Comparison of ENCODE assay signal across 8 cellular contexts in genomic region chr17:64145751-64146417, GRCh38. TPM values are rescaled to one million over a fixed set of nuclear protein-coding genes. Genes with fewer than 3 reads are reported as not detected.
DNase-seq lines count a peak whose midpoint lies in the region; ATAC-seq, FAIRE-seq and TF ChIP-seq lines count a peak whose summit lies in the region.

No MANE protein-coding gene starts in this region.

- no peak overlapping the region for H3K4me3 Mint-ChIP-seq in T-helper 2 cell treated with Interferon-gamma antibody and Interleukin-4, amounts not matched to agents 5 μg/mL and 100 μg/mL, for 36 hours
- H3K4me3 Mint-ChIP-seq in astrocyte (ENCODE audit: unreplicated experiment), result no peak overlapping the region

- H3K27me3 ChIP-seq in astrocyte (ENCODE audit: insufficient read depth, low read length), result no peaks in the 10 kb centered on the region
- no peaks in the 10 kb centered on the region for H3K27me3 ChIP-seq in hepatocyte
- H3K27me3 ChIP-seq in rectal smooth muscle tissue (ENCODE audit: control insufficient read depth, insufficient read depth, low read length), result no peaks in the 10 kb centered on the region
- H3K27me3 ChIP-seq in aorta (ENCODE audit: control insufficient read depth in 1 of 2, insufficient read depth in 2 of 2, low read length in 1 of 2), result peaks cover 0 to 2% of the 10 kb centered on the region in 2 donors

- under 1% methylated on average over 49 of the region's 51 CpGs for WGBS in hepatocyte (ENCODE audit: low lambda C conversion rate, missing lambda C conversion rate)
- 0% methylated on average over 49 to 51 of the region's 51 CpGs for WGBS in aorta, 2 donors

- H3K4me3 ChIP-seq in astrocyte (ENCODE audit: insufficient read depth, low read depth, low read length) (peak overlapping the region; percentile 86), hepatocyte (peak overlapping the region; percentile 35), rectal smooth muscle tissue (ENCODE audit: low read length) (peak overlapping the region; percentile 96), aorta (ENCODE audit: low read length in 2 of 2) (peak overlapping the region; percentile 69 to 89)

- peak overlapping the region; percentile 77 for H3K27ac ChIP-seq in astrocyte (ENCODE audit: low read depth, low read length)
- peak overlapping the region; percentile 93 for H3K27ac ChIP-seq in hepatocyte
- H3K27ac ChIP-seq in rectal smooth muscle tissue (ENCODE audit: low read depth, low read length), result peak overlapping the region; percentile 96
- peak overlapping the region; percentile 73 to 87 for H3K27ac ChIP-seq in aorta (ENCODE audit: low read depth in 1 of 2, low read length in 2 of 2)

- peaks cover 28% of the 10 kb centered on the region for H3K36me3 Mint-ChIP-seq in T-helper 2 cell treated with Interferon-gamma antibody and Interleukin-4, amounts not matched to agents 5 μg/mL and 100 μg/mL, for 36 hours (ENCODE audit: low read depth)
- H3K36me3 Mint-ChIP-seq in astrocyte (ENCODE audit: low read depth, unreplicated experiment), result peaks cover 5% of the 10 kb centered on the region

- H3K4me1 Mint-ChIP-seq in T-helper 2 cell treated with Interferon-gamma antibody and Interleukin-4, amounts not matched to agents 5 μg/mL and 100 μg/mL, for 36 hours (ENCODE audit: low read depth), result peaks cover 24% of the 10 kb centered on the region
- peaks cover 13% of the 10 kb centered on the region for H3K4me1 Mint-ChIP-seq in astrocyte (ENCODE audit: low read depth, unreplicated experiment)

- TF ChIP-seq CTCF in astrocyte (IDR thresholded peaks at IDR 0.05; ENCODE audit: insufficient read depth, low read depth, low read length) (no peak), hepatocyte (IDR thresholded peaks at IDR 0.05; ENCODE audit: poor library complexity) (no peak)

- peak overlapping the region; percentile 91 for H3K9ac ChIP-seq in astrocyte (ENCODE audit: low read length)
- peak overlapping the region; percentile 94 for H3K9ac ChIP-seq in rectal smooth muscle tissue (ENCODE audit: low read length)

- peaks cover 11% of the 10 kb centered on the region for H3K79me2 ChIP-seq in astrocyte (ENCODE audit: insufficient read depth, low read length)
- H3K79me2 ChIP-seq in hepatocyte, result peaks cover 7% of the 10 kb centered on the region

- ATAC-seq in HG02970 (IDR thresholded peaks at IDR 0.05; ENCODE audit: low FRiP score, unreplicated experiment) (peak; percentile 88), aorta (ENCODE audit: low FRiP score) (peak; percentile 99)

- H3K27me3 Mint-ChIP-seq in T-helper 2 cell treated with Interferon-gamma antibody and Interleukin-4, amounts not matched to agents 5 μg/mL and 100 μg/mL, for 36 hours (ENCODE audit: low read depth), result no peaks in the 10 kb centered on the region
- H3K27me3 Mint-ChIP-seq in astrocyte (ENCODE audit: low read depth, unreplicated experiment), result no peaks in the 10 kb centered on the region

- no peaks in the 10 kb centered on the region for H3K36me3 ChIP-seq in astrocyte (ENCODE audit: insufficient read depth, low read length)
- no peaks in the 10 kb centered on the region for H3K36me3 ChIP-seq in hepatocyte (replicated peaks; ENCODE audit: insufficient read depth, low read depth)
- peaks cover 4% of the 10 kb centered on the region for H3K36me3 ChIP-seq in rectal smooth muscle tissue (ENCODE audit: control insufficient read depth, insufficient read depth, low read length)
- H3K36me3 ChIP-seq in aorta (ENCODE audit: control insufficient read depth in 1 of 2, insufficient read depth in 2 of 2, low read length in 1 of 2), result peaks cover 0 to 6% of the 10 kb centered on the region in 2 donors

- no peaks in the 10 kb centered on the region for H3K9me3 Mint-ChIP-seq in T-helper 2 cell treated with Interferon-gamma antibody and Interleukin-4, amounts not matched to agents 5 μg/mL and 100 μg/mL, for 36 hours
- no peaks in the 10 kb centered on the region for H3K9me3 Mint-ChIP-seq in astrocyte (ENCODE audit: unreplicated experiment)

- H3K9me2 ChIP-seq in hepatocyte (replicated peaks; ENCODE audit: insufficient read depth), result no peaks in the 10 kb centered on the region

- DNase-seq in GM18507 (ENCODE audit: extremely low spot score, insufficient read length, low read depth), result peak; percentile 91
- peak; percentile 91 for DNase-seq in NCI-H187 treated with DMSO at 0.1 percent for 48 hours (lab: John Stamatoyannopoulos, UW)
- peak; percentile 94 for DNase-seq in T-helper 2 cell treated with Interferon-gamma antibody and Interleukin-4, amounts not matched to agents 5 μg/mL and 100 μg/mL, for 36 hours (ENCODE audit: low spot score)
- DNase-seq in astrocyte (ENCODE audit: low read depth), result peak; percentile 100
- DNase-seq in hepatocyte (ENCODE audit: low spot score), result peak; percentile 98
- DNase-seq in aorta, result peak; percentile 97 to 99

- intact Hi-C loops in aorta (cut with DNase I), result loop anchor here (1.0 to 10.0 kb wide), 5 partner anchors 116 to 359 kb away; partner anchors contain the start of genes TEX2 (in 2 of the 2), CEP95 (in 1 of the 2) and DDX5 (in 1 of the 2)

- H2AFZ ChIP-seq in astrocyte (ENCODE audit: low read depth, low read length) (peak overlapping the region; percentile 92), hepatocyte (no peak overlapping the region)

- H3K9me3 ChIP-seq in astrocyte (ENCODE audit: insufficient read depth, low read depth, low read length) (no peaks in the 10 kb centered on the region), hepatocyte (ENCODE audit: low read depth) (no peaks in the 10 kb centered on the region), aorta (ENCODE audit: control insufficient read depth, low read length) (no peaks in the 10 kb centered on the region)

- H3K4me2 ChIP-seq in astrocyte (ENCODE audit: low read length) (peak overlapping the region; percentile 96), hepatocyte (peak overlapping the region; percentile 90)

- no peak overlapping the region for H3K27ac Mint-ChIP-seq in T-helper 2 cell treated with Interferon-gamma antibody and Interleukin-4, amounts not matched to agents 5 μg/mL and 100 μg/mL, for 36 hours
- no peak overlapping the region for H3K27ac Mint-ChIP-seq in astrocyte (ENCODE audit: unreplicated experiment)

- H4K20me1 ChIP-seq in astrocyte (ENCODE audit: insufficient read depth, low read length), result peaks cover 7% of the 10 kb centered on the region
- no peaks in the 10 kb centered on the region for H4K20me1 ChIP-seq in hepatocyte (ENCODE audit: insufficient read depth, poor library complexity, severe bottlenecking)

- FAIRE-seq in GM18507 (lab: Jason Lieb, UNC) (peak; percentile 96), astrocyte (lab: Jason Lieb, UNC) (peak; percentile 56)

- H3K4me1 ChIP-seq in astrocyte (ENCODE audit: insufficient read depth, low read length) (peaks cover 16% of the 10 kb centered on the region), hepatocyte (ENCODE audit: insufficient read depth) (peaks cover 12% of the 10 kb centered on the region), rectal smooth muscle tissue (ENCODE audit: control insufficient read depth, insufficient read depth, low read length) (peaks cover 9% of the 10 kb centered on the region), aorta (ENCODE audit: control insufficient read depth in 1 of 2, insufficient read depth in 2 of 2, low read length in 2 of 2) (peaks cover 0 to 2% of the 10 kb centered on the region in 2 donors)

RNA-seq across cellular contexts. Expression of gene ERN1, which starts 15.9 kb away (rescaled TPM):
- 9.1 and 11.7 TPM in 2 replicates for total RNA-seq in astrocyte
- total RNA-seq in hepatocyte, result 10.3 and 14.3 TPM in 2 replicates
- polyA plus RNA-seq in hepatocyte, result 16.5 and 19.4 TPM in 2 replicates
- 10 to 100 TPM; 17.8 to 31.0 TPM for total RNA-seq in aorta
- polyA plus RNA-seq in aorta, result 1 to 10 TPM; 1.0 to 5.2 TPM

Comparison
In these comparisons a context has a peak if more than half of its experiments do, and no peak if none do; other contexts are left out.
1. Peak in every context shown above with its lines: DNase-seq, ATAC-seq, H3K4me3 ChIP-seq and H3K27ac ChIP-seq.
2. H3K4me3 ChIP-seq: peak in every context shown above with its lines; median percentile 96 in rectal smooth muscle tissue; 86 in astrocyte; 79 in aorta; 35 in hepatocyte.